1 cellular context compared by ENCODE assay signal in the genomic region with DNA sequence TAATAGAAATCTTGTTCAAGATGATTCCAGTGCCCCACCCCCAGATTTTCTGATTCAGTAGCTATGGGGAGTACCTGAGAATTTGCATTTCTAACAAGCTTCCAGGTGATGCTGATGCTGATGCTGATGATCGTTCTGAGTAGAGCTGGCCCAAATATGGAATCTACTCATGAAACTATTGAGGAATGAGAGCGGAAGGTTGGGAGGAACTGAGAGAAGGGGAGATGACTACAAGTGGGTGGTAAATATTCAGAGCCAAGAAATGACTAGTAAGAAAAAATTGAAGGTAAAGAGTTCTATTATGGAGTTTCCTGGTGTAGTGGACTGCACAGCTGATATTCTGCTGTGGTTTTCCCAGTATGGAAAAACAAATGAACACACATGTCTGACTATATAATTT.
TF ChIP-seq lines count a peak whose summit lies in the region.

No MANE protein-coding gene starts in this region.

TF ChIP-seq in GM12878, 131 proteins besides CTCF, POLR2A, EP300 and RAD21 (continued from another document):
- TF ChIP-seq SMAD1 (IDR thresholded peaks at IDR 0.05; ENCODE audit: low read depth, partially characterized antibody) (no peak), ZZZ3 (IDR thresholded peaks at IDR 0.05; ENCODE audit: control insufficient read depth, insufficient read length, low read depth) (no peak)
